23 cellular contexts compared by ENCODE assay signal in the genomic region with DNA sequence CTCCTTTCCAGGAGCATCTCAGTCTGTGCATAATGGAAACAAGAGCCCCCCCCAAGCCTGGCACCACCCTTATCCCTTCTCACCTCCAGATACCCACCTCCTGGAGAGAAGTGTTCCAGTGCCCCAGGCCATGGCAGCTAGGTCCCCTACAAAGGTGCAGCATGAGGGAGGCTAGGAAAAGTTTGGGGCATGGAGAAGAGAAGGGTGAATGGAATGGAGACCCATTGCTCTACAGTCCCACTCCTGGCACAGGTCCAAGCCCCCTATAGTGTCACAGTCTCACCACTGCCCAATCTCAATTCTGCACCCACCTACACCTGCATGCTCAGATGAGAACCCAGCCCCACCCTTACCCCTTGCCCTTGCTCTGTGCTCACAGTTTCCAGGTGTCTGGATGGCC. TPM values are rescaled to one million over a fixed set of nuclear protein-coding genes. Genes with fewer than 3 reads are reported as not detected.
"Had no signal": no experiment of that assay in that cellular context is flagged by ENCODE, and none has a peak within 500 bp of the region (broad histone marks: within the 10 kb centered on the region; RNA-seq: fewer than 3 reads in every experiment).

No MANE protein-coding gene starts in this region.

- H3K36me3 ChIP-seq: ovary had no signal

- H3K4me1 ChIP-seq: colonic mucosa had no signal

- H3K4me3 ChIP-seq: colonic mucosa, gastrocnemius medialis, lower lobe of right lung, ovary, psoas muscle, sigmoid colon, spleen, thoracic aorta, tibial nerve, upper lobe of left lung had no signal

- H3K4me3 Mint-ChIP-seq: naive thymus-derived CD8-positive, alpha-beta T cell; nephron progenitor cell had no signal

- DNase-seq: colonic mucosa; dermis blood vessel endothelial cell; effector memory CD4-positive, alpha-beta T cell; gastrocnemius medialis; left ventricle myocardium superior; lower lobe of right lung; naive thymus-derived CD8-positive, alpha-beta T cell; nephron progenitor cell; occipital lobe; psoas muscle; sigmoid colon; spleen; stimulated activated CD4-positive, alpha-beta T cell treated with anti-CD3 and anti-CD28 coated beads, Interleukin-4, amount 100 ng/mL, for 4 hours; stimulated activated naive CD4-positive, alpha-beta T cell had no signal

- H3K9me3 ChIP-seq: colonic mucosa, gastrocnemius medialis, lower lobe of right lung, ovary, psoas muscle, sigmoid colon, spleen, thoracic aorta, tibial nerve, upper lobe of left lung had no signal

- H3K27ac Mint-ChIP-seq: nephron progenitor cell had no signal

- H3K27ac ChIP-seq: colonic mucosa, gastrocnemius medialis, lower lobe of right lung, psoas muscle had no signal

- H3K27me3 Mint-ChIP-seq: naive thymus-derived CD8-positive, alpha-beta T cell had no signal

- FAIRE-seq: endothelial cell of umbilical vein, keratinocyte, urothelium cell line had no signal

- H3K27me3 ChIP-seq: colonic mucosa, gastrocnemius medialis, ovary, sigmoid colon, spleen, tibial nerve, upper lobe of left lung had no signal

- H3K9me3 Mint-ChIP-seq: naive thymus-derived CD8-positive, alpha-beta T cell; nephron progenitor cell had no signal

- ATAC-seq: gastrocnemius medialis; lower lobe of right lung; naive thymus-derived CD8-positive, alpha-beta T cell; psoas muscle; right cardiac atrium had no signal

RNA-seq across cellular contexts. Expression of gene SLC23A3, which starts 0.9 kb away (rescaled TPM):
- total RNA-seq: myocyte had no signal
- polyA plus RNA-seq: naive thymus-derived CD8-positive, alpha-beta T cell had no signal
